9 cellular contexts compared by ENCODE assay signal in the genomic region with DNA sequence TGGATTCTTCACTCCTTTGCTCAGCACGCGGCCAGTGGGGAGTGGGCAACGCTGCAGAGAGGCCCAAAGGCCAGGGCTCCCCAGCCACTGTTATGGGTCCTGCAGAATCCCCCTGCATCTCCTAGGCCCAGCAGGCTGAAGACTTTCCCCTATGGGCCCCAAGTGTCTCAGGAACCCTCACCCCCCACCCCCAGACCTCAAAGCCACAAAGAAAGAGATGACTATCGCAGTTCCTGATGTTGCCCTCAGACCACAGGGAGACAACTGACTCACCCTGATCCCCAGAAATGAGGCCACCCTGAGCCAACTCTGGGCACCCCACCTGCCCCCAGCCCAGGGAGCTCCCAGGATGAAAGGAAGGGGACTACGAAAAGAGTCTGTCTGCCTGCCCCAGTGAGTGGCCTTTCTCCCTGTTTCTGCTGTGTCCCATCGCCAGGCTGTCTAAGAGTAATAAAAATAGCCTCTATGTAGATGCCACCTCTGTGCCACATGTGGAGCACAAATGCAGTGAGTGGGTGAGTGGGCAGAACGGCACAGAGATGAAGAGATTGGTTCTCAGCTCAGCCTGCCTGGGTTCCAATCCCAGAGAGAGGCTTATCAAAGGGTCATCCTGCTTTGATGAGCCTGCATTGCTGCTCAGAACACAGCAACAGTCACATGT.
DNase-seq lines count a peak whose midpoint lies in the region; ATAC-seq, FAIRE-seq and TF ChIP-seq lines count a peak whose summit lies in the region.
"Had no signal": no experiment of that assay in that cellular context is flagged by ENCODE, and none has a peak within 500 bp of the region (broad histone marks: within the 10 kb centered on the region; RNA-seq: fewer than 3 reads in every experiment).

No MANE protein-coding gene starts in this region.

- H3K27me3 ChIP-seq in GM12878 (replicated peaks in 1 of 2; ENCODE audit: control insufficient read depth in 2 of 2, insufficient read depth in 2 of 2, low read length in 1 of 2) (no peaks in the 10 kb centered on the region; a peak in 1 of 4 replicates), PC-9 (ENCODE audit: insufficient read depth, low read depth) (no peaks in the 10 kb centered on the region)

- TF ChIP-seq RAD21 in GM12878 (IDR thresholded peaks at IDR 0.05; ENCODE audit: insufficient read depth, low read depth, low read length) = no peak

- H3K9ac ChIP-seq in GM12878 (ENCODE audit: control insufficient read depth, insufficient read depth, low read length) = no peak overlapping the region

- under 1% methylated on average over 7 of the region's 7 CpGs for WGBS in GM12878 (ENCODE audit: insufficient coverage, insufficient replicate concordance, low lambda C conversion rate, missing lambda C conversion rate)

- peaks cover 8% of the 10 kb centered on the region in 2 donors for H3K9me3 Mint-ChIP-seq in stimulated activated naive B cell treated with anti-CD40 and anti-IgM and Interleukin-4, amounts not matched to agents 10 μg/mL and 1 μg/mL and 100 μg/mL, for 72 hours
- H3K9me3 Mint-ChIP-seq: brain had no signal

- RAD21 ChIA-PET in GM12878 (lab: Charles Lee; ENCODE audit: unreplicated experiment) = interaction anchor here (0.8 kb wide), 1 partner anchor 17 kb away, joined by 3 read pairs; no protein-coding TSS in a partner anchor

- FAIRE-seq in GM12878 (lab: Jason Lieb, UNC) = peak; percentile 13

- H3K27ac Mint-ChIP-seq in stimulated activated naive B cell treated with anti-CD40 and anti-IgM and Interleukin-4, amounts not matched to agents 10 μg/mL and 1 μg/mL and 100 μg/mL, for 72 hours = peak overlapping the region; percentile 70
- H3K27ac Mint-ChIP-seq: brain had no signal

- no peak for TF ChIP-seq POLR2A in GM12878 (IDR thresholded peaks at IDR 0.05; ENCODE audit: low read depth, low read length)

- H3K4me3 ChIP-seq in GM12878 (no peak overlapping the region), PC-9 (no peak overlapping the region)

- H3K79me2 ChIP-seq in GM12878 (ENCODE audit: control insufficient read depth, insufficient read depth, low read length) (no peaks in the 10 kb centered on the region), PC-9 (ENCODE audit: low read depth) (no peaks in the 10 kb centered on the region)

- no peaks in the 10 kb centered on the region for H4K20me1 ChIP-seq in GM12878 (ENCODE audit: control insufficient read depth, insufficient read depth)
- H4K20me1 ChIP-seq in PC-9 (ENCODE audit: insufficient read depth) = no peaks in the 10 kb centered on the region

- TF ChIP-seq EP300 in GM12878 (IDR thresholded peaks at IDR 0.05; ENCODE audit: borderline replicate concordance in 1 of 2, control insufficient read depth in 1 of 2, low read depth in 2 of 2, low read length in 2 of 2) = 0 out of 4 replicates have a peak, but pooled peaks of 1 of the 2 experiments have one; percentile 36

- H3K36me3 Mint-ChIP-seq in stimulated activated naive B cell treated with anti-CD40 and anti-IgM and Interleukin-4, amounts not matched to agents 10 μg/mL and 1 μg/mL and 100 μg/mL, for 72 hours = peaks cover 2 to 17% of the 10 kb centered on the region in 2 donors
- H3K36me3 Mint-ChIP-seq: brain had no signal

- in situ Hi-C loops in GM12878 (cut with MboI) = no loop called here

- H3K36me3 ChIP-seq in GM12878 (ENCODE audit: control insufficient read depth in 2 of 2, insufficient read depth in 2 of 2, low read length in 1 of 2) (no peaks in the 10 kb centered on the region), PC-9 (ENCODE audit: low read depth) (no peaks in the 10 kb centered on the region)

- peak overlapping the region; percentile 46; the same call in 1 of the 2 replicates for H3K27ac ChIP-seq in GM12878 (ENCODE audit: control insufficient read depth, insufficient read depth)
- H3K27ac ChIP-seq in PC-9 = no peak overlapping the region

- no peaks in the 10 kb centered on the region for H3K9me2 ChIP-seq in PC-9 (ENCODE audit: insufficient read depth)

- H3K4me2 ChIP-seq in GM12878 (ENCODE audit: control insufficient read depth, insufficient read depth) (peak overlapping the region; percentile 71), PC-9 (no peak overlapping the region)

- H2AFZ ChIP-seq in GM12878 (ENCODE audit: control insufficient read depth, low read depth, low read length) = no peak overlapping the region
- no peak overlapping the region for H2AFZ ChIP-seq in PC-9

- SMC1A ChIA-PET in GM12878 (lab: Charles Lee; ENCODE audit: uncharacterized antibody, unreplicated experiment) = interaction anchor here (0.7 to 1.3 kb wide), 2 partner anchors 9 to 13 kb away, joined by 3 to 4 read pairs; no protein-coding TSS in a partner anchor

- intact Hi-C loops in GM12878 (cut with micrococcal nuclease; ENCODE audit: unreplicated experiment) (loop anchor here (10.0 kb wide), 1 partner anchor 726 kb away; no protein-coding TSS in a partner anchor), PC-9 (cut with micrococcal nuclease; ENCODE audit: unreplicated experiment) (no loop called here)

- H3K27me3 Mint-ChIP-seq in stimulated activated naive B cell treated with anti-CD40 and anti-IgM and Interleukin-4, amounts not matched to agents 10 μg/mL and 1 μg/mL and 100 μg/mL, for 72 hours = peaks cover 21 to 36% of the 10 kb centered on the region in 2 donors

- peak; percentile 52 for DNase-seq in UCSD-AML1 (lab: John Stamatoyannopoulos, UW; ENCODE audit: unreplicated experiment)
- DNase-seq in GM12878 (ENCODE audit: low read depth, low spot score) = no peak
- peak; percentile 60 for DNase-seq in stimulated activated naive B cell treated with anti-CD40 and anti-IgM and Interleukin-4, amounts not matched to agents 10 μg/mL and 1 μg/mL and 100 μg/mL, for 72 hours
- DNase-seq in AG08396 (ENCODE audit: low spot score) = no peak
- DNase-seq in PC-9 = no peak
- DNase-seq: NCI-H1436 had no signal

- H3K4me1 Mint-ChIP-seq in stimulated activated naive B cell treated with anti-CD40 and anti-IgM and Interleukin-4, amounts not matched to agents 10 μg/mL and 1 μg/mL and 100 μg/mL, for 72 hours = peaks cover 27 to 56% of the 10 kb centered on the region in 2 donors

- H3F3A ChIP-seq in PC-9 (ENCODE audit: insufficient read depth, low read depth) = peaks cover 10% of the 10 kb centered on the region; the same call in 1 of the 2 replicates

- peak overlapping the region in 1 of 2 donors; percentile 18 for H3K4me3 Mint-ChIP-seq in stimulated activated naive B cell treated with anti-CD40 and anti-IgM and Interleukin-4, amounts not matched to agents 10 μg/mL and 1 μg/mL and 100 μg/mL, for 72 hours
- H3K4me3 Mint-ChIP-seq: brain had no signal

- H3K4me1 ChIP-seq in GM12878 (ENCODE audit: control insufficient read depth, insufficient read depth, low read length) = peaks cover 36% of the 10 kb centered on the region
- peaks cover 21% of the 10 kb centered on the region for H3K4me1 ChIP-seq in PC-9 (replicated peaks; ENCODE audit: insufficient read depth)

- CTCF ChIA-PET in GM12878 (lab: Yijun Ruan, JAX) = interaction anchor here (1.4 to 6.0 kb wide), 2 partner anchors 13 to 737 kb away, joined by 3 to 31 read pairs; no protein-coding TSS in a partner anchor
- CTCF ChIA-PET in PC-9 (lab: Charles Lee) = no interaction called here

- BruUV-seq in GM12878 (replicated peaks; lab: Mats Ljungman, UMichigan) (no TSS peak), PC-9 (replicated peaks; lab: Mats Ljungman, UMichigan) (no TSS peak)

- ATAC-seq in HG03066 (IDR thresholded peaks at IDR 0.05; ENCODE audit: low read depth, unreplicated experiment) (peak; percentile 44), GM12878 (peak; percentile 86), HG03439 (IDR thresholded peaks at IDR 0.05; ENCODE audit: unreplicated experiment) (no peak)
- peak; percentile 87 for ATAC-seq in stimulated activated naive B cell treated with anti-CD40 and anti-IgM and Interleukin-4, amounts not matched to agents 10 μg/mL and 1 μg/mL and 100 μg/mL, for 72 hours (replicated peaks)

- no peaks in the 10 kb centered on the region; the same call in 2 of the 3 replicates for H3K9me3 ChIP-seq in GM12878 (replicated peaks; ENCODE audit: control insufficient read depth, insufficient read depth, low read length)
- H3K9me3 ChIP-seq in PC-9 (ENCODE audit: insufficient read depth, low read depth) = no peaks in the 10 kb centered on the region

- POLR2A ChIA-PET in GM12878 (lab: Charles Lee) = interaction anchor here (0.6 kb wide), 1 partner anchor 381 kb away, joined by 4 read pairs; no protein-coding TSS in a partner anchor
- POLR2A ChIA-PET in PC-9 (lab: Charles Lee; ENCODE audit: unreplicated experiment) = no interaction called here

- TF ChIP-seq CTCF in GM12878 (IDR thresholded peaks at IDR 0.05 in 2 of 3, conservative IDR thresholded peaks at IDR 0.05 in 1 of 3; ENCODE audit: control insufficient read depth in 2 of 3, extremely low read depth in 1 of 3, insufficient read depth in 1 of 3, low read depth in 3 of 3, low read length in 3 of 3) = no peak
- TF ChIP-seq CTCF in PC-9 (conservative IDR thresholded peaks at IDR 0.05) = no peak

TF ChIP-seq in GM12878, 131 proteins besides CTCF, POLR2A, EP300 and RAD21 (continues in another document):
- TF ChIP-seq, protein P1, sequence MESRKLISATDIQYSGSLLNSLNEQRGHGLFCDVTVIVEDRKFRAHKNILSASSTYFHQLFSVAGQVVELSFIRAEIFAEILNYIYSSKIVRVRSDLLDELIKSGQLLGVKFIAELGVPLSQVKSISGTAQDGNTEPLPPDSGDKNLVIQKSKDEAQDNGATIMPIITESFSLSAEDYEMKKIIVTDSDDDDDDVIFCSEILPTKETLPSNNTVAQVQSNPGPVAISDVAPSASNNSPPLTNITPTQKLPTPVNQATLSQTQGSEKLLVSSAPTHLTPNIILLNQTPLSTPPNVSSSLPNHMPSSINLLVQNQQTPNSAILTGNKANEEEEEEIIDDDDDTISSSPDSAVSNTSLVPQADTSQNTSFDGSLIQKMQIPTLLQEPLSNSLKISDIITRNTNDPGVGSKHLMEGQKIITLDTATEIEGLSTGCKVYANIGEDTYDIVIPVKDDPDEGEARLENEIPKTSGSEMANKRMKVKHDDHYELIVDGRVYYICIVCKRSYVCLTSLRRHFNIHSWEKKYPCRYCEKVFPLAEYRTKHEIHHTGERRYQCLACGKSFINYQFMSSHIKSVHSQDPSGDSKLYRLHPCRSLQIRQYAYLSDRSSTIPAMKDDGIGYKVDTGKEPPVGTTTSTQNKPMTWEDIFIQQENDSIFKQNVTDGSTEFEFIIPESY (IDR thresholded peaks at IDR 0.05) = no peak
- TF ChIP-seq RUNX3 (IDR thresholded peaks at IDR 0.05; ENCODE audit: low read length) (peak; percentile 99), GABPA (IDR thresholded peaks at IDR 0.05; ENCODE audit: low read depth) (no peak), SMARCA5 (IDR thresholded peaks at IDR 0.05) (no peak), GATAD2B (conservative IDR thresholded peaks at IDR 0.05; ENCODE audit: low read depth) (0 out of 2 replicates have a peak, but pooled peaks have one; percentile 44), CBX5 (IDR thresholded peaks at IDR 0.05; ENCODE audit: low read depth) (no peak), MTA2 (IDR thresholded peaks at IDR 0.05; ENCODE audit: low read depth) (0 out of 2 replicates have a peak, but pooled peaks have one; percentile 60), BMI1 (IDR thresholded peaks at IDR 0.05; ENCODE audit: borderline replicate concordance) (no peak), EED (IDR thresholded peaks at IDR 0.05; ENCODE audit: low read depth) (peak; percentile 99), TARDBP (IDR thresholded peaks at IDR 0.05; ENCODE audit: borderline replicate concordance) (no peak), NFYA (IDR thresholded peaks at IDR 0.05; ENCODE audit: borderline replicate concordance, low read depth, low read length) (no peak)

Comparison
In these comparisons a context has a peak if more than half of its experiments do, and no peak if none do; other contexts are left out.
1. DNase-seq: peak in UCSD-AML1 (single experiment) and stimulated activated naive B cell treated with anti-CD40 and anti-IgM and Interleukin-4, amounts not matched to agents 10 μg/mL and 1 μg/mL and 100 μg/mL, for 72 hours (single experiment); none in GM12878 (single experiment), AG08396 (single experiment) and PC-9 (0 of 2).